Comparison of ENCODE assay signal across 19 cellular contexts in genomic region chr5:38187532-38187931, GRCh38.
"Had no signal": no experiment of that assay in that cellular context is flagged by ENCODE, and none has a peak within 500 bp of the region (broad histone marks: within the 10 kb centered on the region; RNA-seq: fewer than 3 reads in every experiment).

No MANE protein-coding gene starts in this region.

- DNase-seq: activated CD4-positive, alpha-beta T cell treated with anti-CD3 and anti-CD28 coated beads for 36 hours; activated CD4-positive, CD25-positive, alpha-beta regulatory T cell; activated CD8-positive, alpha-beta memory T cell treated with anti-CD3 and anti-CD28 coated beads, Interleukin-2, amount 10 ng/mL, durations not matched to agents 7 days and 5 days; activated CD8-positive, alpha-beta T cell treated with anti-CD3 and anti-CD28 coated beads, Interleukin-2, amount 10 ng/mL, durations not matched to agents 7 days and 5 days; activated naive CD4-positive, alpha-beta T cell; activated T-cell treated with anti-CD3 and anti-CD28 coated beads, Interleukin-2, amount 50 U/mL, for 48 hours; effector CD8-positive, alpha-beta T cell; esophagus squamous epithelium; glutamatergic neuron; islet precursor cell; left ventricle myocardium inferior; mesendoderm; natural killer cell; occipital lobe; stimulated activated CD4-positive, alpha-beta T cell treated with anti-CD3 and anti-CD28 coated beads, Interleukin-15, amount 100 ng/mL, for 24 hours; stimulated activated CD4-positive, alpha-beta T cell treated with anti-CD3 and anti-CD28 coated beads, Interleukin-2, amount 100 ng/mL, for 24 hours; stimulated activated naive B cell treated with anti-CD40 and anti-IgM and Interleukin-4, amounts not matched to agents 10 μg/mL and 1 μg/mL and 100 μg/mL, for 72 hours; tibial artery; upper lobe of right lung had no signal
